ENCODE assay signal across 8 cellular contexts in genomic region chr12:111304642-111305071, GRCh38.
DNase-seq lines count a peak whose midpoint lies in the region; ATAC-seq and TF ChIP-seq lines count a peak whose summit lies in the region.

No MANE protein-coding gene starts in this region.

- no peaks in the 10 kb centered on the region for H3K36me3 ChIP-seq in kidney epithelial cell (ENCODE audit: control insufficient read depth, insufficient read depth, low read length)
- no peaks in the 10 kb centered on the region for H3K36me3 ChIP-seq in uterus

- H3K4me1 ChIP-seq in uterus = no peaks in the 10 kb centered on the region

- TF ChIP-seq POLR2A in uterus (IDR thresholded peaks at IDR 0.05) = no peak

- H3K27ac ChIP-seq in uterus = no peak overlapping the region

- H3K9me3 ChIP-seq in uterus = peaks cover 0 to 22% of the 10 kb centered on the region in 2 donors

- no peak overlapping the region for H3K4me3 ChIP-seq in HFF-Myc (replicated peaks; ENCODE audit: low read depth, low read length)
- H3K4me3 ChIP-seq in kidney epithelial cell (ENCODE audit: low read depth, low read length) = no peak overlapping the region
- H3K4me3 ChIP-seq in uterus = no peak overlapping the region

- no peak for ATAC-seq in GM21619 (IDR thresholded peaks at IDR 0.05; ENCODE audit: unreplicated experiment)

- H3K27me3 ChIP-seq in kidney epithelial cell (ENCODE audit: control insufficient read depth, insufficient read depth, low read length) (peaks cover 1% of the 10 kb centered on the region), uterus (no peaks in the 10 kb centered on the region)

- TF ChIP-seq CTCF in AG09319 (IDR thresholded peaks at IDR 0.05; ENCODE audit: low read depth, low read length) (peak; percentile 45), HFF-Myc (IDR thresholded peaks at IDR 0.05; ENCODE audit: low read depth, low read length, missing control alignments) (peak; percentile 91), kidney epithelial cell (IDR thresholded peaks at IDR 0.05; ENCODE audit: insufficient read depth, low read length, poor library complexity, severe bottlenecking) (peak; percentile 81), uterus (IDR thresholded peaks at IDR 0.05) (no peak)

- DNase-seq in AG09319 (ENCODE audit: extremely low read depth, low read depth) (no peak), HFF-Myc (ENCODE audit: extremely low read depth, low read depth) (peak; percentile 12), kidney epithelial cell (ENCODE audit: low read depth) (no peak), mesenteric fat pad (ENCODE audit: low spot score) (no peak), uterus (no peak), head of caudate nucleus (no peak)
- DNase-seq in activated CD8-positive, alpha-beta memory T cell treated with anti-CD3 and anti-CD28 coated beads for 48 hours (ENCODE audit: low read depth in 2 of 3, low spot score in 2 of 3) = peak; percentile 8 to 55 (median 14)

- intact Hi-C loops in uterus (cut with DNase I; ENCODE audit: low total_unique reads) = no loop called here
- intact Hi-C loops in head of caudate nucleus (cut with DNase I) = no loop called here

Comparison
In these comparisons a context has a peak if more than half of its experiments do, and no peak if none do; other contexts are left out.
1. DNase-seq: peak in HFF-Myc (single experiment) and activated CD8-positive, alpha-beta memory T cell treated with anti-CD3 and anti-CD28 coated beads for 48 hours (3 of 3); none in AG09319 (single experiment), kidney epithelial cell (single experiment), mesenteric fat pad (single experiment), uterus (0 of 2) and head of caudate nucleus (0 of 42).
2. CTCF ChIP-seq: peak in AG09319 (single experiment), HFF-Myc (single experiment) and kidney epithelial cell (single experiment); none in uterus (0 of 4).